In the genomic region with DNA sequence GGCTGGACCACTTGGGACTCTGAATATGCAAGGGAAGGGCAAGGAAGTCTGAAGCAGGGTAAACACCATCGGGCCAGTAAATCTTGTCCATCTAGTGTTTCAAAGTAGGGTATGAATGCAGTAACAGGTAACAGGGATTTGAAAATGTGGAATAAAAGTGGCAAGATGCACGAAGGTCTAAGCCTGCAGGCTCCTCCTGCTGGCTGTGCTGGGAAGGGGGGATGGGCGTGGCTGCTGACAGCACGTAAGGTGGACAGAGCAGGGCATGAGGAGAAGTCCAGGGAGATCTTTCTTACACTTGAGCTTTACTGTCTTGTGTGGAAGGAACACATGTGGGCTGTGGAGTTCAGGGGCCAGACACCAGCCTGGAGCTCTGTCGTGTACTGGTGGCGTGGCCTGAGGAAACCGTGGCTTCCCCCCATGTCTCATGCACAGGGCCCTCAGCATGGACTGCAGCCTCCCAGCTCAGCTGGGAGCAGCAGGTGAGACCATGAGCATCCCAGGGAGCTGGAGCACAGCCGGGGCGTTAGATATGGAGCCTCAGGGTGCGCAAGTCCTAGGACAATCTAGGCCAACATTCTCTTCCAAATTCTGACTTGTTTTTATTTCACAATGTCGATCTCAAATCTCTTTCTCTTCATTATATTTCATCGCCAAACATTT, we compare ENCODE assay signal across 15 cellular contexts.
DNase-seq lines count a peak whose midpoint lies in the region; ATAC-seq and TF ChIP-seq lines count a peak whose summit lies in the region.
"Had no signal": no experiment of that assay in that cellular context is flagged by ENCODE, and none has a peak within 500 bp of the region (broad histone marks: within the 10 kb centered on the region; RNA-seq: fewer than 3 reads in every experiment).

No MANE protein-coding gene starts in this region.

- no peaks in the 10 kb centered on the region for H3K9me3 Mint-ChIP-seq in CD4-positive, alpha-beta T cell
- H3K9me3 Mint-ChIP-seq in endodermal cell (no peaks in the 10 kb centered on the region), progenitor cell of endocrine pancreas (ENCODE audit: low read depth) (no peaks in the 10 kb centered on the region)
- no peaks in the 10 kb centered on the region for H3K9me3 Mint-ChIP-seq in stimulated activated naive B cell treated with anti-CD40 and anti-IgM and Interleukin-4, amounts not matched to agents 10 μg/mL and 1 μg/mL and 100 μg/mL, for 72 hours

- H3K36me3 ChIP-seq in OCI-LY7 (ENCODE audit: insufficient read depth, low read length) (no peaks in the 10 kb centered on the region), endodermal cell (ENCODE audit: control insufficient read depth, insufficient read depth, low read length) (no peaks in the 10 kb centered on the region)
- H3K36me3 ChIP-seq: SJCRH30, tibial artery had no signal

- H3K27ac ChIP-seq in CD4-positive, alpha-beta T cell (ENCODE audit: low read depth, low read length) = no peak overlapping the region
- H3K27ac ChIP-seq in OCI-LY7 (ENCODE audit: low read depth, low read length, poor library complexity, severe bottlenecking) (no peak overlapping the region), endodermal cell (ENCODE audit: low read depth, low read length) (no peak overlapping the region)
- H3K27ac ChIP-seq: GM23248, SJCRH30, tibial artery had no signal

- H3K9ac ChIP-seq in endodermal cell (ENCODE audit: extremely low read depth, low read length, poor library complexity, severe bottlenecking) = no peak overlapping the region
- H3K9ac ChIP-seq: GM23248 had no signal

- POLR2A ChIA-PET in CD4-positive, alpha-beta T cell (lab: Charles Lee) = no interaction called here
- POLR2A ChIA-PET in OCI-LY7 (lab: Charles Lee) = no interaction called here

- H3K27ac Mint-ChIP-seq in CD4-positive, alpha-beta T cell = peak overlapping the region; percentile 25
- H3K27ac Mint-ChIP-seq in endodermal cell (no peak overlapping the region), progenitor cell of endocrine pancreas (no peak overlapping the region)
- H3K27ac Mint-ChIP-seq in stimulated activated naive B cell treated with anti-CD40 and anti-IgM and Interleukin-4, amounts not matched to agents 10 μg/mL and 1 μg/mL and 100 μg/mL, for 72 hours = no peak overlapping the region
- H3K27ac Mint-ChIP-seq: CD14-positive monocyte had no signal

- CTCF ChIA-PET in CD4-positive, alpha-beta T cell (lab: Charles Lee) = no interaction called here
- CTCF ChIA-PET in OCI-LY7 (lab: Charles Lee; ENCODE audit: unreplicated experiment) = no interaction called here

- H3K36me3 Mint-ChIP-seq in CD4-positive, alpha-beta T cell (ENCODE audit: low read depth) = no peaks in the 10 kb centered on the region
- no peaks in the 10 kb centered on the region for H3K36me3 Mint-ChIP-seq in endodermal cell (ENCODE audit: low read depth)
- H3K36me3 Mint-ChIP-seq in progenitor cell of endocrine pancreas (ENCODE audit: insufficient read depth) = peaks cover 3% of the 10 kb centered on the region
- H3K36me3 Mint-ChIP-seq in stimulated activated naive B cell treated with anti-CD40 and anti-IgM and Interleukin-4, amounts not matched to agents 10 μg/mL and 1 μg/mL and 100 μg/mL, for 72 hours = no peaks in the 10 kb centered on the region
- H3K36me3 Mint-ChIP-seq: CD14-positive monocyte had no signal

- no TSS peak for BruUV-seq in OCI-LY7 (replicated peaks; lab: Mats Ljungman, UMichigan)

- no peak overlapping the region for H3K4me3 Mint-ChIP-seq in CD4-positive, alpha-beta T cell
- H3K4me3 Mint-ChIP-seq in endodermal cell (no peak overlapping the region), progenitor cell of endocrine pancreas (ENCODE audit: low read depth) (no peak overlapping the region)
- no peak overlapping the region for H3K4me3 Mint-ChIP-seq in stimulated activated naive B cell treated with anti-CD40 and anti-IgM and Interleukin-4, amounts not matched to agents 10 μg/mL and 1 μg/mL and 100 μg/mL, for 72 hours
- H3K4me3 Mint-ChIP-seq: CD14-positive monocyte had no signal

- no peaks in the 10 kb centered on the region for H3K9me3 ChIP-seq in CD4-positive, alpha-beta T cell (ENCODE audit: control insufficient read depth, low read length)
- H3K9me3 ChIP-seq in OCI-LY7 (ENCODE audit: low read length) (no peaks in the 10 kb centered on the region), endodermal cell (ENCODE audit: control insufficient read depth, low read length) (no peaks in the 10 kb centered on the region)
- H3K9me3 ChIP-seq: SJCRH30, tibial artery had no signal

- intact Hi-C loops in CD4-positive, alpha-beta T cell (cut with DNase I, micrococcal nuclease) = no loop called here
- intact Hi-C loops in OCI-LY7 (cut with micrococcal nuclease; ENCODE audit: unreplicated experiment) = no loop called here

- no peak overlapping the region for H3K4me2 ChIP-seq in OCI-LY7 (ENCODE audit: low read length)

- no peaks in the 10 kb centered on the region for H4K20me1 ChIP-seq in OCI-LY7 (ENCODE audit: insufficient read depth, low read length)

- no peaks in the 10 kb centered on the region for H3K4me1 ChIP-seq in OCI-LY7 (ENCODE audit: insufficient read depth, low read length, poor library complexity, severe bottlenecking)
- H3K4me1 ChIP-seq in endodermal cell (ENCODE audit: control insufficient read depth, insufficient read depth, low read length) = no peaks in the 10 kb centered on the region
- H3K4me1 ChIP-seq: SJCRH30, tibial artery had no signal

- H3K4me1 Mint-ChIP-seq in CD4-positive, alpha-beta T cell (ENCODE audit: low read depth) = peaks cover 36% of the 10 kb centered on the region
- H3K4me1 Mint-ChIP-seq in endodermal cell (peaks cover 22% of the 10 kb centered on the region), progenitor cell of endocrine pancreas (ENCODE audit: low read depth) (peaks cover 18% of the 10 kb centered on the region)
- H3K4me1 Mint-ChIP-seq in stimulated activated naive B cell treated with anti-CD40 and anti-IgM and Interleukin-4, amounts not matched to agents 10 μg/mL and 1 μg/mL and 100 μg/mL, for 72 hours = peaks cover 11 to 15% of the 10 kb centered on the region in 2 donors

- no peaks in the 10 kb centered on the region for H3K79me2 ChIP-seq in OCI-LY7 (ENCODE audit: insufficient read depth, low read depth, low read length)

- no peak for DNase-seq in CD4-positive, alpha-beta T cell
- DNase-seq in OCI-LY7 (ENCODE audit: low spot score) (no peak), endodermal cell (peak; percentile 71), progenitor cell of endocrine pancreas (ENCODE audit: low spot score, unreplicated experiment) (no peak), DMS153 treated with DMSO at 0.1 percent for 48 hours (lab: John Stamatoyannopoulos, UW; ENCODE audit: unreplicated experiment) (no peak)
- DNase-seq in stimulated activated naive B cell treated with anti-CD40 and anti-IgM and Interleukin-4, amounts not matched to agents 10 μg/mL and 1 μg/mL and 100 μg/mL, for 72 hours = no peak
- DNase-seq in activated CD8-positive, alpha-beta memory T cell treated with anti-CD3 and anti-CD28 coated beads, Interleukin-2, amount 50 U/mL, for 48 hours = no peak
- DNase-seq in activated effector memory CD4-positive, alpha-beta T cell treated with Interleukin-2 at 50 U/mL for 16 hours = no peak
- DNase-seq: activated naive CD4-positive, alpha-beta T cell treated with Interleukin-2 at 50 U/mL for 16 hours; GM23248; islet precursor cell; NK-92 treated with Interleukin-12 subunit alpha and Interleukin-12 subunit beta, amount 100 ng/mL, for 24 hours; SJCRH30; tibial artery had no signal

- H3K9me2 ChIP-seq in OCI-LY7 (ENCODE audit: insufficient read depth, low read length) = no peaks in the 10 kb centered on the region

- no peaks in the 10 kb centered on the region for H3K27me3 ChIP-seq in CD4-positive, alpha-beta T cell (ENCODE audit: control insufficient read depth, insufficient read depth, low read length)
- no peaks in the 10 kb centered on the region for H3K27me3 ChIP-seq in endodermal cell (ENCODE audit: control insufficient read depth, insufficient read depth, low read length, poor library complexity, severe bottlenecking)
- H3K27me3 ChIP-seq: SJCRH30, tibial artery had no signal

- H3K27me3 Mint-ChIP-seq in CD4-positive, alpha-beta T cell = no peaks in the 10 kb centered on the region
- H3K27me3 Mint-ChIP-seq in endodermal cell (ENCODE audit: insufficient read depth) (no peaks in the 10 kb centered on the region), progenitor cell of endocrine pancreas (peaks cover 3% of the 10 kb centered on the region)
- H3K27me3 Mint-ChIP-seq in stimulated activated naive B cell treated with anti-CD40 and anti-IgM and Interleukin-4, amounts not matched to agents 10 μg/mL and 1 μg/mL and 100 μg/mL, for 72 hours = peaks cover 5 to 17% of the 10 kb centered on the region in 2 donors

- H2AFZ ChIP-seq in OCI-LY7 (ENCODE audit: low read length) = no peak overlapping the region
- H2AFZ ChIP-seq: GM23248 had no signal

- WGBS in endodermal cell (ENCODE audit: insufficient coverage in 1 of 2, insufficient read length in 1 of 2), 2 experiments = 89 to 95% methylated on average over 7 to 12 of the region's 12 CpGs

- no peak overlapping the region for H3K4me3 ChIP-seq in OCI-LY7 (ENCODE audit: low read depth, low read length, poor library complexity, severe bottlenecking)
- no peak overlapping the region for H3K4me3 ChIP-seq in endodermal cell (ENCODE audit: low read length)
- H3K4me3 ChIP-seq: GM23248, SJCRH30, tibial artery had no signal

- no peak for TF ChIP-seq CTCF in CD4-positive, alpha-beta T cell (IDR thresholded peaks at IDR 0.05)
- TF ChIP-seq CTCF in OCI-LY7 (conservative IDR thresholded peaks at IDR 0.05; ENCODE audit: low read length) (peak; percentile 39; the same call in 1 of the 2 replicates), endodermal cell (conservative IDR thresholded peaks at IDR 0.05) (peak; percentile 71), progenitor cell of endocrine pancreas (IDR thresholded peaks at IDR 0.05; ENCODE audit: unreplicated experiment) (peak; percentile 17)

- ATAC-seq in CD4-positive, alpha-beta T cell (ENCODE audit: poor library complexity) = no peak
- no peak for ATAC-seq in stimulated activated naive B cell treated with anti-CD40 and anti-IgM and Interleukin-4, amounts not matched to agents 10 μg/mL and 1 μg/mL and 100 μg/mL, for 72 hours (replicated peaks)
